18 cellular contexts compared by ENCODE assay signal in the genomic region with DNA sequence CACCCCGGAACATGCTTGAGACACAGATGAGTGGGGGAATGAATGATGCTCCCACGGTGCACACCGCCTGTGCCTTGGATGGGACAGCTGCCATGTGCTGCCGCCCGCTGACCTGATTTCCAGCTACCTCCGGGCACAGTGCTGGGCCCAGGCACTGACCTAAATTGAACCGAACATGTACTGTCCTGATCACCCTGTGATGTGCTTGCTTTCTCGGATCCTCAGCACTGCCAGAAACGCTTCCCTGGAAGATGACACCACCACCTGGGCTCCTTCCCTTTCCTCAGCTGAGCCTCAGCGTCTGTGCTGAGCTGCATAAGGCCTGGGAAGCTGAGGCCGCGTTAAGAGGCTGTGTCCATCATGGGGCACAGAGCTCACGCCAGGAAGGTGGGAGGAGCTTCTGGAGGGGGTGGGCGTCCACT. TPM values are rescaled to one million over a fixed set of nuclear protein-coding genes. Genes with fewer than 3 reads are reported as not detected.
DNase-seq lines count a peak whose midpoint lies in the region; ATAC-seq and TF ChIP-seq lines count a peak whose summit lies in the region.
"Had no signal": no experiment of that assay in that cellular context is flagged by ENCODE, and none has a peak within 500 bp of the region (broad histone marks: within the 10 kb centered on the region; RNA-seq: fewer than 3 reads in every experiment).

No MANE protein-coding gene starts in this region.

- TF ChIP-seq CTCF in stomach (IDR thresholded peaks at IDR 0.05), result no peak

- TF ChIP-seq EP300 in stomach (IDR thresholded peaks at IDR 0.05), result no peak

- H3K9me3 Mint-ChIP-seq in activated CD4-positive, alpha-beta memory T cell treated with anti-CD3 and anti-CD28 coated beads, Interleukin-2, amount 10 ng/mL, durations not matched to agents 7 days and 5 days, result no peaks in the 10 kb centered on the region
- no peaks in the 10 kb centered on the region for H3K9me3 Mint-ChIP-seq in activated CD4-positive, alpha-beta memory T cell treated with anti-CD3 and anti-CD28 coated beads for 36 hours
- no peaks in the 10 kb centered on the region for H3K9me3 Mint-ChIP-seq in naive thymus-derived CD8-positive, alpha-beta T cell

- peaks cover 0 to 3% (median 0%) of the 10 kb centered on the region in 4 donors for H3K9me3 ChIP-seq in stomach
- H3K9me3 ChIP-seq: BLaER1, Peyer's patch had no signal

- POLR2A ChIA-PET in activated CD4-positive, alpha-beta memory T cell treated with anti-CD3 and anti-CD28 coated beads, Interleukin-2, amount 10 ng/mL, durations not matched to agents 7 days and 5 days (lab: Charles Lee), result interaction anchor here (1.4 kb wide), 1 partner anchor 10 kb away, joined by 4 read pairs; no protein-coding TSS in a partner anchor
- POLR2A ChIA-PET in activated CD4-positive, alpha-beta memory T cell treated with anti-CD3 and anti-CD28 coated beads for 36 hours (lab: Charles Lee), result no interaction called here
- POLR2A ChIA-PET in naive thymus-derived CD8-positive, alpha-beta T cell (lab: Charles Lee), result interaction anchor here (0.6 kb wide), 1 partner anchor 689 kb away, joined by 4 read pairs; no protein-coding TSS in a partner anchor

- peaks cover 39% of the 10 kb centered on the region for H3K36me3 Mint-ChIP-seq in activated CD4-positive, alpha-beta memory T cell treated with anti-CD3 and anti-CD28 coated beads, Interleukin-2, amount 10 ng/mL, durations not matched to agents 7 days and 5 days (ENCODE audit: low read depth)
- peaks cover 4% of the 10 kb centered on the region for H3K36me3 Mint-ChIP-seq in activated CD4-positive, alpha-beta memory T cell treated with anti-CD3 and anti-CD28 coated beads for 36 hours
- H3K36me3 Mint-ChIP-seq in naive thymus-derived CD8-positive, alpha-beta T cell, result peaks cover 0 to 5% (median 4%) of the 10 kb centered on the region in 3 donors
- H3K36me3 Mint-ChIP-seq: IgD-negative memory B cell had no signal

- no peaks in the 10 kb centered on the region for H3K27me3 ChIP-seq in stomach
- H3K27me3 ChIP-seq: BLaER1, Peyer's patch had no signal

- no peak overlapping the region for H3K27ac ChIP-seq in stomach
- H3K27ac ChIP-seq: BLaER1, Peyer's patch had no signal

- H3K27me3 Mint-ChIP-seq in activated CD4-positive, alpha-beta memory T cell treated with anti-CD3 and anti-CD28 coated beads, Interleukin-2, amount 10 ng/mL, durations not matched to agents 7 days and 5 days, result no peaks in the 10 kb centered on the region
- H3K27me3 Mint-ChIP-seq in activated CD4-positive, alpha-beta memory T cell treated with anti-CD3 and anti-CD28 coated beads for 36 hours, result no peaks in the 10 kb centered on the region
- no peaks in the 10 kb centered on the region for H3K27me3 Mint-ChIP-seq in naive thymus-derived CD8-positive, alpha-beta T cell

- TF ChIP-seq POLR2A in stomach (IDR thresholded peaks at IDR 0.05), result no peak

- CTCF ChIA-PET in activated CD4-positive, alpha-beta memory T cell treated with anti-CD3 and anti-CD28 coated beads, Interleukin-2, amount 10 ng/mL, durations not matched to agents 7 days and 5 days (lab: Charles Lee), result no interaction called here
- CTCF ChIA-PET in activated CD4-positive, alpha-beta memory T cell treated with anti-CD3 and anti-CD28 coated beads for 36 hours (lab: Charles Lee), result no interaction called here

- H3K27ac Mint-ChIP-seq in activated CD4-positive, alpha-beta memory T cell treated with anti-CD3 and anti-CD28 coated beads, Interleukin-2, amount 10 ng/mL, durations not matched to agents 7 days and 5 days, result no peak overlapping the region
- no peak overlapping the region for H3K27ac Mint-ChIP-seq in activated CD4-positive, alpha-beta memory T cell treated with anti-CD3 and anti-CD28 coated beads for 36 hours
- peak overlapping the region in 6 of 10 donors; percentile 48 to 89 (median 71) for H3K27ac Mint-ChIP-seq in naive thymus-derived CD8-positive, alpha-beta T cell
- H3K27ac Mint-ChIP-seq: IgD-negative memory B cell had no signal

- intact Hi-C loops in activated CD4-positive, alpha-beta memory T cell treated with anti-CD3 and anti-CD28 coated beads for 36 hours (cut with micrococcal nuclease), result no loop called here
- intact Hi-C loops in stomach (cut with DNase I; ENCODE audit: low total_unique reads), result no loop called here

- no peaks in the 10 kb centered on the region for H3K4me1 ChIP-seq in stomach
- H3K4me1 ChIP-seq: Peyer's patch had no signal

- 84 to 87% (median 86%) methylated on average over 12 to 14 of the region's 14 CpGs for WGBS in stomach, 5 donors

- DNase-seq in activated CD4-positive, alpha-beta memory T cell treated with anti-CD3 and anti-CD28 coated beads, Interleukin-2, amount 10 ng/mL, durations not matched to agents 7 days and 5 days, result peak; percentile 4
- DNase-seq in activated CD4-positive, alpha-beta memory T cell treated with anti-CD3 and anti-CD28 coated beads for 36 hours, result no peak
- DNase-seq in cerebellum (ENCODE audit: low spot score), result peak; percentile 85
- DNase-seq in naive thymus-derived CD8-positive, alpha-beta T cell, result peak in 1 of 10 donors; percentile 7
- DNase-seq in stomach, result peak; percentile 22
- no peak for DNase-seq in amniotic stem cell (lab: John Stamatoyannopoulos, UW)
- no peak for DNase-seq in NAMALWA (ENCODE audit: low spot score)
- DNase-seq: 8988T, DMS153, EL, NCI-H1417 treated with DMSO at 0.1 percent for 48 hours, NCI-H2029 treated with DMSO at 0.1 percent for 48 hours, NCI-H524 had no signal

- H3K4me1 Mint-ChIP-seq in activated CD4-positive, alpha-beta memory T cell treated with anti-CD3 and anti-CD28 coated beads, Interleukin-2, amount 10 ng/mL, durations not matched to agents 7 days and 5 days, result peaks cover 2% of the 10 kb centered on the region
- peaks cover 2% of the 10 kb centered on the region for H3K4me1 Mint-ChIP-seq in activated CD4-positive, alpha-beta memory T cell treated with anti-CD3 and anti-CD28 coated beads for 36 hours (ENCODE audit: low read depth)
- H3K4me1 Mint-ChIP-seq in naive thymus-derived CD8-positive, alpha-beta T cell, result peaks cover 16 to 34% (median 24%) of the 10 kb centered on the region in 4 donors

- H3K4me3 ChIP-seq in stomach, result no peak overlapping the region
- H3K4me3 ChIP-seq: BLaER1, Peyer's patch had no signal

- H3K4me3 Mint-ChIP-seq in activated CD4-positive, alpha-beta memory T cell treated with anti-CD3 and anti-CD28 coated beads, Interleukin-2, amount 10 ng/mL, durations not matched to agents 7 days and 5 days, result no peak overlapping the region
- no peak overlapping the region for H3K4me3 Mint-ChIP-seq in activated CD4-positive, alpha-beta memory T cell treated with anti-CD3 and anti-CD28 coated beads for 36 hours
- no peak overlapping the region for H3K4me3 Mint-ChIP-seq in naive thymus-derived CD8-positive, alpha-beta T cell

- no peak for ATAC-seq in naive thymus-derived CD8-positive, alpha-beta T cell
- ATAC-seq in HG03442 (IDR thresholded peaks at IDR 0.05; ENCODE audit: unreplicated experiment), result no peak
- ATAC-seq: HCT116 had no signal

- peaks cover 0 to 16% (median 14%) of the 10 kb centered on the region in 4 donors for H3K36me3 ChIP-seq in stomach
- H3K36me3 ChIP-seq: BLaER1 had no signal

RNA-seq across cellular contexts. Expression of a gene that starts 39.3 kb away (rescaled TPM):
- 10 to 100 TPM; 26.9 to 29.6 TPM for total RNA-seq in activated CD4-positive, alpha-beta memory T cell treated with anti-CD3 and anti-CD28 coated beads, Interleukin-2, amount 10 ng/mL, durations not matched to agents 7 days and 5 days
- 1 to 10 TPM; 3.6 to 4.9 TPM for total RNA-seq in activated CD4-positive, alpha-beta memory T cell treated with anti-CD3 and anti-CD28 coated beads for 36 hours
- total RNA-seq in cerebellum (28.9 TPM), stomach (100 to 1,000 TPM in 1 of 5 donors, 10 to 100 TPM in 4; 22.8 to 114 (median 48.7) TPM)
- total RNA-seq in naive thymus-derived CD8-positive, alpha-beta T cell, result 10 to 100 TPM; 41.9 to 44.2 TPM
- 10 to 100 TPM; 15.6 to 30.0 (median 20.5) TPM for polyA plus RNA-seq in naive thymus-derived CD8-positive, alpha-beta T cell
- 10 to 100 TPM; 19.1 to 49.4 (median 30.1) TPM for polyA plus RNA-seq in stomach

RNA-seq across cellular contexts. Expression of a gene that starts 59.3 kb away (rescaled TPM):
- 10 to 100 TPM; 27.1 to 27.4 TPM for total RNA-seq in activated CD4-positive, alpha-beta memory T cell treated with anti-CD3 and anti-CD28 coated beads, Interleukin-2, amount 10 ng/mL, durations not matched to agents 7 days and 5 days
- total RNA-seq in activated CD4-positive, alpha-beta memory T cell treated with anti-CD3 and anti-CD28 coated beads for 36 hours, result 10 to 100 TPM; 20.2 to 20.3 TPM
- total RNA-seq in cerebellum (29.9 TPM), stomach (10 to 100 TPM in 4 of 5 donors, 1 to 10 TPM in 1; 7.6 to 37.4 (median 17.5) TPM)
- 10 to 100 TPM; 28.4 to 30.1 TPM for total RNA-seq in naive thymus-derived CD8-positive, alpha-beta T cell
- 10 to 100 TPM; 16.3 to 22.2 (median 18.8) TPM for polyA plus RNA-seq in naive thymus-derived CD8-positive, alpha-beta T cell
- 1 to 10 TPM; 5.5 to 7.4 (median 6.8) TPM for polyA plus RNA-seq in stomach

RNA-seq across cellular contexts. Expression of a gene that starts 59.3 kb away (rescaled TPM):
- total RNA-seq in activated CD4-positive, alpha-beta memory T cell treated with anti-CD3 and anti-CD28 coated beads, Interleukin-2, amount 10 ng/mL, durations not matched to agents 7 days and 5 days, result 1 to 10 TPM; 3.3 to 4.0 TPM
- total RNA-seq in activated CD4-positive, alpha-beta memory T cell treated with anti-CD3 and anti-CD28 coated beads for 36 hours, result 1 to 10 TPM; 2.7 to 4.0 TPM
- total RNA-seq in cerebellum (4.5 TPM), stomach (1 to 10 TPM in 2 of 5 donors, under 1 TPM in 1, not detected in 2; 0.29 to 5.1 (median 1.4) TPM)
- total RNA-seq in naive thymus-derived CD8-positive, alpha-beta T cell, result 1 to 10 TPM; 2.9 to 3.8 TPM
- under 1 TPM in 2 of 3 donors, not detected in 1; 0.44 to 0.55 TPM for polyA plus RNA-seq in naive thymus-derived CD8-positive, alpha-beta T cell
- polyA plus RNA-seq in stomach, result 1 to 10 TPM in 2 of 3 donors, under 1 TPM in 1; 0.90 to 1.7 (median 1.3) TPM

Comparison
In these comparisons a context has a peak if more than half of its experiments do, and no peak if none do; other contexts are left out.
1. DNase-seq: peak in activated CD4-positive, alpha-beta memory T cell treated with anti-CD3 and anti-CD28 coated beads, Interleukin-2, amount 10 ng/mL, durations not matched to agents 7 days and 5 days (single experiment), cerebellum (single experiment) and stomach (single experiment); none in activated CD4-positive, alpha-beta memory T cell treated with anti-CD3 and anti-CD28 coated beads for 36 hours (single experiment), amniotic stem cell (single experiment) and NAMALWA (single experiment).
2. H3K27ac Mint-ChIP-seq: peak in naive thymus-derived CD8-positive, alpha-beta T cell (6 of 10); none in activated CD4-positive, alpha-beta memory T cell treated with anti-CD3 and anti-CD28 coated beads, Interleukin-2, amount 10 ng/mL, durations not matched to agents 7 days and 5 days (single experiment) and activated CD4-positive, alpha-beta memory T cell treated with anti-CD3 and anti-CD28 coated beads for 36 hours (single experiment).